1 cellular context compared by ENCODE assay signal in the genomic region with DNA sequence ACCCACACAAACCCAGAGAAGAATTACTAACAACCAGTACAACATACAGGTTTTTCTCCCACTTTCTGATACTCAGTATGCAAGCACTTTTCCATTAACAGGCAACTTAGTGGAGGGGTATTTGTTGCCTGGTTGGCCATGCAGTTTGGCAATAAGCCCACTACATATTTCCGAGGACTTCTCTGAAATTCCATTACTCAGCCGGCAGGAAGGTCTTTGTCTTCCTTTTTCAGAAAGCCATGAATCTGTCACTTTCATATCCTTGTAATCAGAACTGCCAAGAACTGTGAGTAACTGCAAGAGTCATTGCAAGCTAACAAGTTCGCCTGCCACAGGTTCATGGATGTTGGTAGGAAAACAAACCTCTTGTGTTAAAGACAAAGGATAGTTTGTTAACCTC.
TF ChIP-seq lines count a peak whose summit lies in the region.

No MANE protein-coding gene starts in this region.

TF ChIP-seq in H1, 55 proteins besides CTCF, POLR2A, EP300 and RAD21:
- TF ChIP-seq EGR1 (IDR thresholded peaks at IDR 0.05; ENCODE audit: borderline replicate concordance, low read depth, low read length): no peak
- TF ChIP-seq RFX5 (IDR thresholded peaks at IDR 0.05; ENCODE audit: borderline replicate concordance, low read depth, low read length): no peak
- TF ChIP-seq, protein P1, sequence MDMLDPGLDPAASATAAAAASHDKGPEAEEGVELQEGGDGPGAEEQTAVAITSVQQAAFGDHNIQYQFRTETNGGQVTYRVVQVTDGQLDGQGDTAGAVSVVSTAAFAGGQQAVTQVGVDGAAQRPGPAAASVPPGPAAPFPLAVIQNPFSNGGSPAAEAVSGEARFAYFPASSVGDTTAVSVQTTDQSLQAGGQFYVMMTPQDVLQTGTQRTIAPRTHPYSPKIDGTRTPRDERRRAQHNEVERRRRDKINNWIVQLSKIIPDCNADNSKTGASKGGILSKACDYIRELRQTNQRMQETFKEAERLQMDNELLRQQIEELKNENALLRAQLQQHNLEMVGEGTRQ (IDR thresholded peaks at IDR 0.05; ENCODE audit: low read length): no peak
- TF ChIP-seq, protein P2, sequence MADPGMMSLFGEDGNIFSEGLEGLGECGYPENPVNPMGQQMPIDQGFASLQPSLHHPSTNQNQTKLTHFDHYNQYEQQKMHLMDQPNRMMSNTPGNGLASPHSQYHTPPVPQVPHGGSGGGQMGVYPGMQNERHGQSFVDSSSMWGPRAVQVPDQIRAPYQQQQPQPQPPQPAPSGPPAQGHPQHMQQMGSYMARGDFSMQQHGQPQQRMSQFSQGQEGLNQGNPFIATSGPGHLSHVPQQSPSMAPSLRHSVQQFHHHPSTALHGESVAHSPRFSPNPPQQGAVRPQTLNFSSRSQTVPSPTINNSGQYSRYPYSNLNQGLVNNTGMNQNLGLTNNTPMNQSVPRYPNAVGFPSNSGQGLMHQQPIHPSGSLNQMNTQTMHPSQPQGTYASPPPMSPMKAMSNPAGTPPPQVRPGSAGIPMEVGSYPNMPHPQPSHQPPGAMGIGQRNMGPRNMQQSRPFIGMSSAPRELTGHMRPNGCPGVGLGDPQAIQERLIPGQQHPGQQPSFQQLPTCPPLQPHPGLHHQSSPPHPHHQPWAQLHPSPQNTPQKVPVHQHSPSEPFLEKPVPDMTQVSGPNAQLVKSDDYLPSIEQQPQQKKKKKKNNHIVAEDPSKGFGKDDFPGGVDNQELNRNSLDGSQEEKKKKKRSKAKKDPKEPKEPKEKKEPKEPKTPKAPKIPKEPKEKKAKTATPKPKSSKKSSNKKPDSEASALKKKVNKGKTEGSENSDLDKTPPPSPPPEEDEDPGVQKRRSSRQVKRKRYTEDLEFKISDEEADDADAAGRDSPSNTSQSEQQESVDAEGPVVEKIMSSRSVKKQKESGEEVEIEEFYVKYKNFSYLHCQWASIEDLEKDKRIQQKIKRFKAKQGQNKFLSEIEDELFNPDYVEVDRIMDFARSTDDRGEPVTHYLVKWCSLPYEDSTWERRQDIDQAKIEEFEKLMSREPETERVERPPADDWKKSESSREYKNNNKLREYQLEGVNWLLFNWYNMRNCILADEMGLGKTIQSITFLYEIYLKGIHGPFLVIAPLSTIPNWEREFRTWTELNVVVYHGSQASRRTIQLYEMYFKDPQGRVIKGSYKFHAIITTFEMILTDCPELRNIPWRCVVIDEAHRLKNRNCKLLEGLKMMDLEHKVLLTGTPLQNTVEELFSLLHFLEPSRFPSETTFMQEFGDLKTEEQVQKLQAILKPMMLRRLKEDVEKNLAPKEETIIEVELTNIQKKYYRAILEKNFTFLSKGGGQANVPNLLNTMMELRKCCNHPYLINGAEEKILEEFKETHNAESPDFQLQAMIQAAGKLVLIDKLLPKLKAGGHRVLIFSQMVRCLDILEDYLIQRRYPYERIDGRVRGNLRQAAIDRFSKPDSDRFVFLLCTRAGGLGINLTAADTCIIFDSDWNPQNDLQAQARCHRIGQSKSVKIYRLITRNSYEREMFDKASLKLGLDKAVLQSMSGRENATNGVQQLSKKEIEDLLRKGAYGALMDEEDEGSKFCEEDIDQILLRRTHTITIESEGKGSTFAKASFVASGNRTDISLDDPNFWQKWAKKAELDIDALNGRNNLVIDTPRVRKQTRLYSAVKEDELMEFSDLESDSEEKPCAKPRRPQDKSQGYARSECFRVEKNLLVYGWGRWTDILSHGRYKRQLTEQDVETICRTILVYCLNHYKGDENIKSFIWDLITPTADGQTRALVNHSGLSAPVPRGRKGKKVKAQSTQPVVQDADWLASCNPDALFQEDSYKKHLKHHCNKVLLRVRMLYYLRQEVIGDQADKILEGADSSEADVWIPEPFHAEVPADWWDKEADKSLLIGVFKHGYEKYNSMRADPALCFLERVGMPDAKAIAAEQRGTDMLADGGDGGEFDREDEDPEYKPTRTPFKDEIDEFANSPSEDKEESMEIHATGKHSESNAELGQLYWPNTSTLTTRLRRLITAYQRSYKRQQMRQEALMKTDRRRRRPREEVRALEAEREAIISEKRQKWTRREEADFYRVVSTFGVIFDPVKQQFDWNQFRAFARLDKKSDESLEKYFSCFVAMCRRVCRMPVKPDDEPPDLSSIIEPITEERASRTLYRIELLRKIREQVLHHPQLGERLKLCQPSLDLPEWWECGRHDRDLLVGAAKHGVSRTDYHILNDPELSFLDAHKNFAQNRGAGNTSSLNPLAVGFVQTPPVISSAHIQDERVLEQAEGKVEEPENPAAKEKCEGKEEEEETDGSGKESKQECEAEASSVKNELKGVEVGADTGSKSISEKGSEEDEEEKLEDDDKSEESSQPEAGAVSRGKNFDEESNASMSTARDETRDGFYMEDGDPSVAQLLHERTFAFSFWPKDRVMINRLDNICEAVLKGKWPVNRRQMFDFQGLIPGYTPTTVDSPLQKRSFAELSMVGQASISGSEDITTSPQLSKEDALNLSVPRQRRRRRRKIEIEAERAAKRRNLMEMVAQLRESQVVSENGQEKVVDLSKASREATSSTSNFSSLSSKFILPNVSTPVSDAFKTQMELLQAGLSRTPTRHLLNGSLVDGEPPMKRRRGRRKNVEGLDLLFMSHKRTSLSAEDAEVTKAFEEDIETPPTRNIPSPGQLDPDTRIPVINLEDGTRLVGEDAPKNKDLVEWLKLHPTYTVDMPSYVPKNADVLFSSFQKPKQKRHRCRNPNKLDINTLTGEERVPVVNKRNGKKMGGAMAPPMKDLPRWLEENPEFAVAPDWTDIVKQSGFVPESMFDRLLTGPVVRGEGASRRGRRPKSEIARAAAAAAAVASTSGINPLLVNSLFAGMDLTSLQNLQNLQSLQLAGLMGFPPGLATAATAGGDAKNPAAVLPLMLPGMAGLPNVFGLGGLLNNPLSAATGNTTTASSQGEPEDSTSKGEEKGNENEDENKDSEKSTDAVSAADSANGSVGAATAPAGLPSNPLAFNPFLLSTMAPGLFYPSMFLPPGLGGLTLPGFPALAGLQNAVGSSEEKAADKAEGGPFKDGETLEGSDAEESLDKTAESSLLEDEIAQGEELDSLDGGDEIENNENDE (IDR thresholded peaks at IDR 0.05; ENCODE audit: insufficient replicate concordance, low read length): no peak
- TF ChIP-seq POLR2AphosphoS5 (IDR thresholded peaks at IDR 0.05; ENCODE audit: low read depth, low read length): no peak
- no peak for TF ChIP-seq ATF2 (IDR thresholded peaks at IDR 0.05; ENCODE audit: low read length)
- TF ChIP-seq TCF12 (IDR thresholded peaks at IDR 0.05; ENCODE audit: low read depth, low read length): no peak
- TF ChIP-seq CBX5 (IDR thresholded peaks at IDR 0.05; ENCODE audit: low read depth, low read length): no peak
- no peak for TF ChIP-seq CHD1 (IDR thresholded peaks at IDR 0.05; ENCODE audit: low read depth, low read length)
- no peak for TF ChIP-seq NRF1 (IDR thresholded peaks at IDR 0.05; ENCODE audit: low read depth, low read length)
- no peak for TF ChIP-seq SUZ12 (IDR thresholded peaks at IDR 0.05; ENCODE audit: low read length)
- no peak for TF ChIP-seq RNF2 (IDR thresholded peaks at IDR 0.05; ENCODE audit: borderline replicate concordance, low read depth, low read length, missing control alignments, poor library complexity, severe bottlenecking)
- no peak for TF ChIP-seq GTF2F1 (IDR thresholded peaks at IDR 0.05; ENCODE audit: borderline replicate concordance, low read depth, low read length)
- no peak for TF ChIP-seq SP2 (IDR thresholded peaks at IDR 0.05; ENCODE audit: low read length)
- no peak for TF ChIP-seq RBBP5 (IDR thresholded peaks at IDR 0.05; ENCODE audit: borderline replicate concordance, low read depth, low read length)
- TF ChIP-seq SIRT6 (IDR thresholded peaks at IDR 0.05; ENCODE audit: low read length): no peak
- TF ChIP-seq BCL11A (IDR thresholded peaks at IDR 0.05; ENCODE audit: low read depth in 2 of 2, low read length in 2 of 2): no peak
TF ChIP-seq in H1: peak in this region for 0.
